8 cellular contexts compared by ENCODE assay signal in the genomic region with DNA sequence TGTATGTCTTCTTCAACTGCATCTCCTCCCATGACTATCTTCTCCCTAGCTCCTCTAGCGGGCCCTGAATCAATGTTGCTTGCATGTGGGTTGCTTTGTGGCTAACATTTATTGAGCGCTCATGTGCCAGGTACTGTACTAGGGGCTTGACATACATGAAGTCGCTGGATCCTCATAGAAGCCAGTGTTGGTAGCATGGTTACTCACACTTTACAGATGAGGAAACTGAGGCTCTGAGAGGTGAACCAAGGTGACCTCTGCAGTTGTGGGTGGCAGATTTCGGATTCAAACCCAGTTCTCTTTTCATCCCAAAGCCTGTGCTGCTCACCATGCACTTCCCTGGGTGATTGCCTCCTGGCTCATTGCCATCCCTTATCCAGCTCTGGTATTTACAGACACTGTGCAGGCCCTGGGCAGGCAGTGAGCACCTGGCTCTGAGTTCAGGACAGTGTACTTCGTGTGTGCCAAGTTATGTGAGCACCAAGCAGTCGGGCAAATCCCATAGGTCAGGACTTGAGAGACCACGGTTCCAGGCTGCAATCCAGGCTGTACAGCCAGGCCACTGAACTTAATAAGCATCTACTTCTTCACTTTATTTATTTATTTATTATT. TPM values are rescaled to one million over a fixed set of nuclear protein-coding genes. Genes with fewer than 3 reads are reported as not detected.
DNase-seq lines count a peak whose midpoint lies in the region; ATAC-seq and TF ChIP-seq lines count a peak whose summit lies in the region.

No MANE protein-coding gene starts in this region.

- H3K36me3 ChIP-seq in HUES6 (ENCODE audit: control insufficient read depth, insufficient read depth, low read length) (peaks cover 55% of the 10 kb centered on the region), iPS DF 6.9 (ENCODE audit: control insufficient read depth, insufficient read depth, low read length) (peaks cover 35% of the 10 kb centered on the region)

- peak overlapping the region; percentile 61 for H3K27ac Mint-ChIP-seq in activated naive CD8-positive, alpha-beta T cell
- H3K27ac Mint-ChIP-seq in stimulated activated memory B cell treated with anti-CD40 and anti-IgM and Interleukin-4, amounts not matched to agents 10 μg/mL and 1 μg/mL and 100 μg/mL, for 72 hours: peak overlapping the region; percentile 89

- no peaks in the 10 kb centered on the region for H3K27me3 Mint-ChIP-seq in activated naive CD8-positive, alpha-beta T cell
- no peaks in the 10 kb centered on the region for H3K27me3 Mint-ChIP-seq in stimulated activated memory B cell treated with anti-CD40 and anti-IgM and Interleukin-4, amounts not matched to agents 10 μg/mL and 1 μg/mL and 100 μg/mL, for 72 hours

- peaks cover 22% of the 10 kb centered on the region for H3K36me3 Mint-ChIP-seq in activated naive CD8-positive, alpha-beta T cell
- H3K36me3 Mint-ChIP-seq in stimulated activated memory B cell treated with anti-CD40 and anti-IgM and Interleukin-4, amounts not matched to agents 10 μg/mL and 1 μg/mL and 100 μg/mL, for 72 hours: peaks cover 60% of the 10 kb centered on the region

- H3K27ac ChIP-seq in AG04450 (ENCODE audit: low read depth, low read length): no peak overlapping the region
- no peak overlapping the region for H3K27ac ChIP-seq in HUES6 (ENCODE audit: low read depth, low read length)
- no peak overlapping the region for H3K27ac ChIP-seq in iPS DF 6.9 (ENCODE audit: low read length)
- H3K27ac ChIP-seq in foreskin keratinocyte: no peak overlapping the region

- POLR2A ChIA-PET in AG04450 (lab: Yijun Ruan, JAX): interaction anchor here (1.3 kb wide), 1 partner anchor 29 kb away, joined by 7 read pairs; the partner anchor contains the start of gene ZNF79

- peaks cover 30% of the 10 kb centered on the region for H3K4me1 Mint-ChIP-seq in activated naive CD8-positive, alpha-beta T cell (ENCODE audit: low read depth)
- H3K4me1 Mint-ChIP-seq in stimulated activated memory B cell treated with anti-CD40 and anti-IgM and Interleukin-4, amounts not matched to agents 10 μg/mL and 1 μg/mL and 100 μg/mL, for 72 hours: peaks cover 61% of the 10 kb centered on the region

- CTCF ChIA-PET in AG04450 (lab: Charles Lee): no interaction called here

- peak overlapping the region; percentile 96 for H3K4me3 ChIP-seq in AG04450 (ENCODE audit: low read depth, low read length)
- H3K4me3 ChIP-seq in HUES6 (ENCODE audit: low read depth, low read length): peak overlapping the region; percentile 93
- H3K4me3 ChIP-seq in iPS DF 6.9 (ENCODE audit: low read length): peak overlapping the region; percentile 91; the same call in 1 of the 2 replicates

- H3K9me3 Mint-ChIP-seq in activated naive CD8-positive, alpha-beta T cell (ENCODE audit: low read depth): no peaks in the 10 kb centered on the region
- H3K9me3 Mint-ChIP-seq in stimulated activated memory B cell treated with anti-CD40 and anti-IgM and Interleukin-4, amounts not matched to agents 10 μg/mL and 1 μg/mL and 100 μg/mL, for 72 hours: no peaks in the 10 kb centered on the region

- peak overlapping the region; percentile 96 for H3K4me3 Mint-ChIP-seq in activated naive CD8-positive, alpha-beta T cell
- peak overlapping the region; percentile 84 for H3K4me3 Mint-ChIP-seq in stimulated activated memory B cell treated with anti-CD40 and anti-IgM and Interleukin-4, amounts not matched to agents 10 μg/mL and 1 μg/mL and 100 μg/mL, for 72 hours

- H3K27me3 ChIP-seq in AG04450 (ENCODE audit: control insufficient read depth, insufficient read depth, low read length) (no peaks in the 10 kb centered on the region), HUES6 (ENCODE audit: control insufficient read depth, insufficient read depth, low read length) (no peaks in the 10 kb centered on the region), iPS DF 6.9 (ENCODE audit: control insufficient read depth, insufficient read depth, low read length) (no peaks in the 10 kb centered on the region), foreskin keratinocyte (no peaks in the 10 kb centered on the region)

- ATAC-seq in stimulated activated memory B cell treated with anti-CD40 and anti-IgM and Interleukin-4, amounts not matched to agents 10 μg/mL and 1 μg/mL and 100 μg/mL, for 72 hours: no peak
- ATAC-seq in foreskin keratinocyte (no peak), HG03442 (IDR thresholded peaks at IDR 0.05; ENCODE audit: unreplicated experiment) (no peak)

- no peak for DNase-seq in AG04450 (ENCODE audit: low read depth, low spot score)
- DNase-seq in iPS DF 6.9 (ENCODE audit: low read depth, low spot score): no peak
- no peak for DNase-seq in foreskin keratinocyte
- no peak for DNase-seq in retina

- WGBS in iPS DF 6.9 (ENCODE audit: insufficient coverage, insufficient read length): no CpG with 5 or more reads among the region's 7 CpGs

- no peak for TF ChIP-seq CTCF in AG04450 (IDR thresholded peaks at IDR 0.05; ENCODE audit: low read depth, low read length)
- TF ChIP-seq CTCF in foreskin keratinocyte (conservative IDR thresholded peaks at IDR 0.05): no peak

- H3K9me3 ChIP-seq in AG04450 (ENCODE audit: control insufficient read depth, insufficient read depth, low read length) (peaks cover 4% of the 10 kb centered on the region; the same call in 1 of the 2 replicates), HUES6 (ENCODE audit: control insufficient read depth, insufficient read depth, low read depth, low read length) (no peaks in the 10 kb centered on the region), iPS DF 6.9 (ENCODE audit: control insufficient read depth, insufficient read depth, low read length) (no peaks in the 10 kb centered on the region)

- H3K4me1 ChIP-seq in HUES6 (ENCODE audit: control insufficient read depth, insufficient read depth, low read length) (peaks cover 20% of the 10 kb centered on the region), iPS DF 6.9 (ENCODE audit: control insufficient read depth, insufficient read depth, low read length) (peaks cover 1% of the 10 kb centered on the region; the same call in 1 of the 2 replicates), foreskin keratinocyte (no peaks in the 10 kb centered on the region)

- no peak overlapping the region for H3K9ac ChIP-seq in HUES6 (ENCODE audit: low read length)

RNA-seq across cellular contexts. Expression of gene LRSAM1, which starts 1.3 kb away (rescaled TPM):
- polyA plus RNA-seq in AG04450 (2011; rRNA removed) (3.4 and 4.8 TPM in 2 replicates), foreskin keratinocyte (10.5 and 11.1 TPM in 2 replicates)
- polyA minus RNA-seq in AG04450 (2011; rRNA and poly(A)+ RNA removed): 4.9 and 5.7 TPM in 2 replicates
- total RNA-seq in foreskin keratinocyte: 9.8 and 11.0 TPM in 2 replicates

RNA-seq across cellular contexts. Expression of gene RPL12, which starts 1.4 kb away (rescaled TPM):
- 2,379 and 2,541 TPM in 2 replicates for polyA plus RNA-seq in AG04450 (2011; rRNA removed)
- 720 and 1,006 TPM in 2 replicates for polyA minus RNA-seq in AG04450 (2011; rRNA and poly(A)+ RNA removed)
- total RNA-seq in foreskin keratinocyte: 2,227 and 2,321 TPM in 2 replicates
- 3,069 and 3,317 TPM in 2 replicates for polyA plus RNA-seq in foreskin keratinocyte

RNA-seq across cellular contexts. Expression of gene ZNF79, which starts 28.4 kb away (rescaled TPM):
- polyA plus RNA-seq in AG04450 (2011; rRNA removed) (5.2 and 5.6 TPM in 2 replicates), foreskin keratinocyte (3.0 and 4.7 TPM in 2 replicates)
- polyA minus RNA-seq in AG04450 (2011; rRNA and poly(A)+ RNA removed): 19.7 and 21.1 TPM in 2 replicates
- 8.5 and 9.8 TPM in 2 replicates for total RNA-seq in foreskin keratinocyte

RNA-seq across cellular contexts. Expression of gene SLC2A8, which starts 55.6 kb away (rescaled TPM):
- 5.4 and 6.3 TPM in 2 replicates for polyA plus RNA-seq in AG04450 (2011; rRNA removed)
- 4.6 and 5.7 TPM in 2 replicates for polyA minus RNA-seq in AG04450 (2011; rRNA and poly(A)+ RNA removed)
- 13.2 and 14.3 TPM in 2 replicates for total RNA-seq in foreskin keratinocyte
- 14.4 and 18.1 TPM in 2 replicates for polyA plus RNA-seq in foreskin keratinocyte
